In genomic region chr1:113073457-113073950, GRCh38 we compare ENCODE assay signal across 8 cellular contexts. TPM values are rescaled to one million over a fixed set of nuclear protein-coding genes. Genes with fewer than 3 reads are reported as not detected.
DNase-seq lines count a peak whose midpoint lies in the region; ATAC-seq and TF ChIP-seq lines count a peak whose summit lies in the region.

No MANE protein-coding gene starts in this region.

- peak overlapping the region; percentile 97 for H2AFZ ChIP-seq in PC-9

- peaks cover 12% of the 10 kb centered on the region; the same call in 1 of the 2 replicates for H3K36me3 ChIP-seq in PC-9 (ENCODE audit: low read depth)
- peaks cover 0 to 13% of the 10 kb centered on the region in 2 donors for H3K36me3 ChIP-seq in vagina

- H3K4me1 ChIP-seq in PC-9 (replicated peaks; ENCODE audit: insufficient read depth) = peaks cover 20% of the 10 kb centered on the region
- H3K4me1 ChIP-seq in vagina = peaks cover 34% of the 10 kb centered on the region

- no peaks in the 10 kb centered on the region for H3K27me3 Mint-ChIP-seq in effector memory CD8-positive, alpha-beta T cell

- H3F3A ChIP-seq in PC-9 (ENCODE audit: insufficient read depth, low read depth) = peaks cover 29% of the 10 kb centered on the region

- DNase-seq in PC-9 = peak in 1 of 2 experiments; percentile 66
- no peak for DNase-seq in effector memory CD8-positive, alpha-beta T cell
- peak; percentile 79 for DNase-seq in midbrain (lab: John Stamatoyannopoulos, UW)
- no peak for DNase-seq in vagina (ENCODE audit: extremely low spot score in 2 of 2)
- DNase-seq in cerebellar cortex (ENCODE audit: low spot score) = no peak

- H3K27ac ChIP-seq in 22Rv1 (peak overlapping the region; percentile 91), PC-9 (peak overlapping the region; percentile 78), vagina (peak overlapping the region; percentile 91)

- H3K4me3 Mint-ChIP-seq in effector memory CD8-positive, alpha-beta T cell = peak overlapping the region; percentile 99 to 100

- H3K4me3 ChIP-seq in PC-9 (peak overlapping the region; percentile 85), vagina (peak overlapping the region; percentile 78 to 96)

- H3K4me2 ChIP-seq in PC-9 = peak overlapping the region; percentile 90

- POLR2A ChIA-PET in PC-9 (lab: Charles Lee; ENCODE audit: unreplicated experiment) = interaction anchor here (0.5 to 0.8 kb wide), 2 partner anchors 43 to 268 kb away, joined by 3 to 4 read pairs; no protein-coding TSS in a partner anchor

- no peaks in the 10 kb centered on the region for H3K9me3 ChIP-seq in PC-9 (ENCODE audit: insufficient read depth, low read depth)
- no peaks in the 10 kb centered on the region for H3K9me3 ChIP-seq in vagina

- TF ChIP-seq POLR2A in vagina (IDR thresholded peaks at IDR 0.05) = no peak

- peaks cover 20% of the 10 kb centered on the region for H4K20me1 ChIP-seq in PC-9 (ENCODE audit: insufficient read depth)

- peaks cover 46% of the 10 kb centered on the region for H3K79me2 ChIP-seq in PC-9 (ENCODE audit: low read depth)

- CTCF ChIA-PET in PC-9 (lab: Charles Lee) = interaction anchor here (0.7 to 1.9 kb wide), 13 partner anchors 27 to 358 kb away, joined by 3 to 16 read pairs (median 8); partner anchors contain the start of genes PPM1J and SLC16A1

- intact Hi-C loops in PC-9 (cut with micrococcal nuclease; ENCODE audit: unreplicated experiment) = loop anchor here (2.0 kb wide), 7 partner anchors 31 to 683 kb away; partner anchors contain the start of gene SLC16A1
- intact Hi-C loops in vagina (cut with DNase I) = loop anchor here (10.0 kb wide), 1 partner anchor 359 kb away; the partner anchor contains the start of gene PPM1J

- TF ChIP-seq CTCF in 22Rv1 (IDR thresholded peaks at IDR 0.05) (no peak), GM12872 (IDR thresholded peaks at IDR 0.05; ENCODE audit: insufficient read depth, low read depth, low read length) (peak; percentile 44), PC-9 (conservative IDR thresholded peaks at IDR 0.05) (peak; percentile 65), vagina (IDR thresholded peaks at IDR 0.05) (no peak)

- H3K27me3 ChIP-seq in PC-9 (ENCODE audit: insufficient read depth, low read depth) = no peaks in the 10 kb centered on the region
- H3K27me3 ChIP-seq in vagina = no peaks in the 10 kb centered on the region

- peak overlapping the region; percentile 97 to 98 for H3K27ac Mint-ChIP-seq in effector memory CD8-positive, alpha-beta T cell

- H3K36me3 Mint-ChIP-seq in effector memory CD8-positive, alpha-beta T cell (ENCODE audit: insufficient read depth) = peaks cover 34% of the 10 kb centered on the region

- peaks cover 22 to 24% of the 10 kb centered on the region in 2 donors for H3K4me1 Mint-ChIP-seq in effector memory CD8-positive, alpha-beta T cell (ENCODE audit: low read depth in 2 of 2)

- no peaks in the 10 kb centered on the region for H3K9me2 ChIP-seq in PC-9 (ENCODE audit: insufficient read depth)

- H3K9me3 Mint-ChIP-seq in effector memory CD8-positive, alpha-beta T cell = no peaks in the 10 kb centered on the region

- TSS peak; percentile 58 for BruUV-seq in PC-9 (replicated peaks; lab: Mats Ljungman, UMichigan)

- peak; percentile 11 for ATAC-seq in HG02759 (IDR thresholded peaks at IDR 0.05; ENCODE audit: unreplicated experiment)
- peak; percentile 7 for ATAC-seq in effector memory CD8-positive, alpha-beta T cell (replicated peaks)

RNA-seq across cellular contexts. Expression of gene LRIG2, which starts 0.5 kb away (rescaled TPM):
- total RNA-seq in PC-9 (2021) (9.4 and 10.6 TPM in 2 replicates), vagina (43.0 TPM)

Comparison
In these comparisons a context has a peak if more than half of its experiments do, and no peak if none do; other contexts are left out.
1. CTCF ChIP-seq: peak in GM12872 (single experiment) and PC-9 (single experiment); none in 22Rv1 (single experiment) and vagina (0 of 3).
2. Peak in every context shown above with its lines, with median percentiles within 50 percentile points of each other: H3K27ac ChIP-seq.